In the genomic region with DNA sequence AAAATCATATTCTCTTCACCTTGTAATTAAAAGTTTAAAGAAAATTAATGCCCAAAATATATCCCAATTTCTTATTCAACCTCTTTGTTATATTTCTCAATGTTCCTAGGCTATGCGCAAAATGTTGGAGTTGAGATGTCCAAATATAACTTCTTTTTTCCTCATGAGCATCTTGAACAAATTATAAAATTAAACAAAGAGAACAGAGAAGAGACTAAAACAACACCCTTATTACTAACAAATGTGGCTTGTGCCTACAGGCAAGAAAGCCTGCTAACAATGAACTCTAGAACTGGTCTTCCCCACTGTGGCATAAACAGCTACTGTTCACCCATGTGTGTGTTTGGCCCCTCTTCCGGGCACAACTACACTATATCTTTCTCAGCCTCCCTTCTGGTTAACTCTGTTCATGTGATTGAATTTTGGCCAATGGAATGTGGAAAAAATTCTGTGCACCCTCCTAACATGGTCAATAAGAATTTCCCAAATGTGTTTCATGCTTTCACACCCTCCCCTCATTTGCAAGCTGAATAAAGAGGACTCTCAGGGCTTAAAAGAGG, we compare ENCODE assay signal across 17 cellular contexts.
"Had no signal": no experiment of that assay in that cellular context is flagged by ENCODE, and none has a peak within 500 bp of the region (broad histone marks: within the 10 kb centered on the region; RNA-seq: fewer than 3 reads in every experiment).

No MANE protein-coding gene starts in this region.

- H3K27ac ChIP-seq: body of pancreas, epithelial cell of prostate, tibial artery, VCaP had no signal

- H3K4me1 ChIP-seq: body of pancreas, tibial artery had no signal

- H3K27ac Mint-ChIP-seq: activated naive CD4-positive, alpha-beta T cell treated with anti-CD3 and anti-CD28 coated beads, Interleukin-2, amount 50 U/mL, for 72 hours; stimulated activated naive B cell treated with anti-CD40 and anti-IgM and Interleukin-4, amounts not matched to agents 10 μg/mL and 1 μg/mL and 100 μg/mL, for 72 hours had no signal

- H3K9me3 Mint-ChIP-seq: activated naive CD4-positive, alpha-beta T cell treated with anti-CD3 and anti-CD28 coated beads, Interleukin-2, amount 50 U/mL, for 72 hours; naive thymus-derived CD8-positive, alpha-beta T cell; stimulated activated naive B cell treated with anti-CD40 and anti-IgM and Interleukin-4, amounts not matched to agents 10 μg/mL and 1 μg/mL and 100 μg/mL, for 72 hours had no signal

- ATAC-seq: activated naive CD4-positive, alpha-beta T cell treated with anti-CD3 and anti-CD28 coated beads, Interleukin-2, amount 50 U/mL, for 72 hours; body of pancreas; left cardiac atrium; naive thymus-derived CD8-positive, alpha-beta T cell; stimulated activated naive B cell treated with anti-CD40 and anti-IgM and Interleukin-4, amounts not matched to agents 10 μg/mL and 1 μg/mL and 100 μg/mL, for 72 hours had no signal

- H3K36me3 Mint-ChIP-seq: activated naive CD4-positive, alpha-beta T cell treated with anti-CD3 and anti-CD28 coated beads, Interleukin-2, amount 50 U/mL, for 72 hours; naive thymus-derived CD8-positive, alpha-beta T cell; stimulated activated naive B cell treated with anti-CD40 and anti-IgM and Interleukin-4, amounts not matched to agents 10 μg/mL and 1 μg/mL and 100 μg/mL, for 72 hours had no signal

- DNase-seq: activated CD4-positive, alpha-beta T cell treated with anti-CD3 and anti-CD28 coated beads, Interleukin-2, amount 50 U/mL, for 1 hour; activated CD4-positive, CD25-positive, alpha-beta regulatory T cell treated with anti-CD3 and anti-CD28 coated beads, Interleukin-2, amount 50 U/mL, for 72 hours; activated CD8-positive, alpha-beta memory T cell treated with anti-CD3 and anti-CD28 coated beads, Interleukin-2, amount 50 U/mL, for 48 hours; activated gamma-delta T cell; amniotic stem cell; body of pancreas; left cardiac atrium; mesendoderm; naive thymus-derived CD8-positive, alpha-beta T cell; retina; stimulated activated naive B cell treated with anti-CD40 and anti-IgM and Interleukin-4, amounts not matched to agents 10 μg/mL and 1 μg/mL and 100 μg/mL, for 72 hours; SW 1271; T-helper 2 cell; tibial artery had no signal

- H3K4me3 ChIP-seq: body of pancreas, tibial artery had no signal

- H3K27me3 ChIP-seq: body of pancreas, tibial artery had no signal

- H3K36me3 ChIP-seq: tibial artery had no signal

- H3K9me3 ChIP-seq: body of pancreas, tibial artery had no signal

- H3K4me3 Mint-ChIP-seq: naive thymus-derived CD8-positive, alpha-beta T cell; stimulated activated naive B cell treated with anti-CD40 and anti-IgM and Interleukin-4, amounts not matched to agents 10 μg/mL and 1 μg/mL and 100 μg/mL, for 72 hours had no signal

- H3K4me1 Mint-ChIP-seq: naive thymus-derived CD8-positive, alpha-beta T cell; stimulated activated naive B cell treated with anti-CD40 and anti-IgM and Interleukin-4, amounts not matched to agents 10 μg/mL and 1 μg/mL and 100 μg/mL, for 72 hours had no signal
